In genomic region chr11:114166897-114167323, GRCh38 we compare ENCODE assay signal across 8 cellular contexts.
A peak's percentile ranks its signal among the peaks of the same experiment; 100 is the strongest.
DNase-seq lines count a peak whose midpoint lies in the region; ATAC-seq, FAIRE-seq and TF ChIP-seq lines count a peak whose summit lies in the region.

No MANE protein-coding gene starts in this region.

- H3K4me1 Mint-ChIP-seq in activated CD4-positive, alpha-beta T cell treated with anti-CD3 and anti-CD28 coated beads, Interleukin-2, amount 10 ng/mL, durations not matched to agents 24 days and 14 days = peaks cover 62% of the 10 kb centered on the region

- H3K4me1 ChIP-seq in stomach smooth muscle (ENCODE audit: control insufficient read depth, insufficient read depth, low read length) = peaks cover 91% of the 10 kb centered on the region

- no peaks in the 10 kb centered on the region for H3K9me3 Mint-ChIP-seq in activated CD4-positive, alpha-beta T cell treated with anti-CD3 and anti-CD28 coated beads, Interleukin-2, amount 10 ng/mL, durations not matched to agents 24 days and 14 days

- H3K27me3 ChIP-seq in stomach smooth muscle (ENCODE audit: control insufficient read depth in 1 of 2, insufficient read depth in 2 of 2, low read length in 2 of 2) = no peaks in the 10 kb centered on the region

- in situ Hi-C loops in astrocyte of the cerebellum (cut with HindIII; ENCODE audit: low sequenced_read_pairs) = loop anchor here (5.0 kb wide), 2 partner anchors 35 to 90 kb away; no protein-coding TSS in a partner anchor

- intact Hi-C loops in activated CD4-positive, alpha-beta T cell treated with anti-CD3 and anti-CD28 coated beads, Interleukin-2, amount 10 ng/mL, durations not matched to agents 24 days and 14 days (cut with micrococcal nuclease) = loop anchor here (5.0 to 10.0 kb wide), 2 partner anchors 105 to 292 kb away; partner anchors contain the start of gene USP28

- no peaks in the 10 kb centered on the region for H3K36me3 ChIP-seq in stomach smooth muscle (ENCODE audit: control insufficient read depth in 2 of 2, insufficient read depth in 2 of 2, low read length in 2 of 2)

- peak overlapping the region; percentile 66 to 94 for H3K9ac ChIP-seq in stomach smooth muscle (ENCODE audit: low read length in 2 of 2)

- H3K4me3 Mint-ChIP-seq in activated CD4-positive, alpha-beta T cell treated with anti-CD3 and anti-CD28 coated beads, Interleukin-2, amount 10 ng/mL, durations not matched to agents 24 days and 14 days = peak overlapping the region; percentile 60

- no peak for TF ChIP-seq CTCF in astrocyte of the cerebellum (IDR thresholded peaks at IDR 0.05; ENCODE audit: low read depth, low read length, missing control alignments)

- TF ChIP-seq POLR2A in GM12891 (IDR thresholded peaks at IDR 0.05; ENCODE audit: low read depth, low read length) = no peak

- FAIRE-seq in GM12891 (lab: Jason Lieb, UNC) = no peak

- no peak overlapping the region for H3K4me3 ChIP-seq in astrocyte of the cerebellum (ENCODE audit: low read depth, low read length)
- peak overlapping the region in 1 of 2 donors; percentile 47 for H3K4me3 ChIP-seq in stomach smooth muscle (ENCODE audit: low read length in 2 of 2)

- no peaks in the 10 kb centered on the region for H3K9me3 ChIP-seq in stomach smooth muscle (ENCODE audit: control insufficient read depth in 2 of 2, low read length in 2 of 2)

- no peaks in the 10 kb centered on the region for H3K36me3 Mint-ChIP-seq in activated CD4-positive, alpha-beta T cell treated with anti-CD3 and anti-CD28 coated beads, Interleukin-2, amount 10 ng/mL, durations not matched to agents 24 days and 14 days (ENCODE audit: low read depth)

- peak overlapping the region; percentile 100 for H3K27ac ChIP-seq in stomach smooth muscle (ENCODE audit: low read length)

- no peaks in the 10 kb centered on the region for H3K27me3 Mint-ChIP-seq in activated CD4-positive, alpha-beta T cell treated with anti-CD3 and anti-CD28 coated beads, Interleukin-2, amount 10 ng/mL, durations not matched to agents 24 days and 14 days

- DNase-seq in activated CD4-positive, alpha-beta T cell treated with anti-CD3 and anti-CD28 coated beads, Interleukin-2, amount 10 ng/mL, durations not matched to agents 24 days and 14 days = peak; percentile 70
- DNase-seq in activated CD4-positive, alpha-beta T cell treated with anti-CD3 and anti-CD28 coated beads, Interleukin-2, amount 50 U/mL, for 48 hours = no peak
- peak; percentile 91 to 93 for DNase-seq in NCI-H446 (lab: John Stamatoyannopoulos, UW)
- DNase-seq in astrocyte of the cerebellum (ENCODE audit: low read depth) = peak; percentile 96
- DNase-seq in iris pigment epithelial cell (ENCODE audit: low read depth) = peak; percentile 90
- DNase-seq in GM12891 (ENCODE audit: insufficient read length, low spot score) = no peak

- ATAC-seq in HG03354 (IDR thresholded peaks at IDR 0.05; ENCODE audit: poor library complexity, severe bottlenecking, unreplicated experiment) = no peak

- H3K27ac Mint-ChIP-seq in activated CD4-positive, alpha-beta T cell treated with anti-CD3 and anti-CD28 coated beads, Interleukin-2, amount 10 ng/mL, durations not matched to agents 24 days and 14 days = peak overlapping the region; percentile 82

TF ChIP-seq in GM12891, 5 proteins besides CTCF, POLR2A, EP300 and RAD21:
- no peak for TF ChIP-seq POLR2AphosphoS5 (IDR thresholded peaks at IDR 0.05; ENCODE audit: low read depth, low read length)
- TF ChIP-seq POU2F2 (IDR thresholded peaks at IDR 0.05; ENCODE audit: low read depth, low read length) = no peak
- no peak for TF ChIP-seq TAF1 (IDR thresholded peaks at IDR 0.05; ENCODE audit: low read depth, low read length)
- no peak for TF ChIP-seq PAX5 (IDR thresholded peaks at IDR 0.05; ENCODE audit: insufficient read depth, low read length, severe bottlenecking)
- TF ChIP-seq SPI1 (IDR thresholded peaks at IDR 0.05; ENCODE audit: low read depth, low read length) = no peak

Comparison
In these comparisons a context has a peak if more than half of its experiments do, and no peak if none do; other contexts are left out.
1. DNase-seq: peak in activated CD4-positive, alpha-beta T cell treated with anti-CD3 and anti-CD28 coated beads, Interleukin-2, amount 10 ng/mL, durations not matched to agents 24 days and 14 days (single experiment), NCI-H446 (2 of 2), astrocyte of the cerebellum (single experiment) and iris pigment epithelial cell (single experiment); none in activated CD4-positive, alpha-beta T cell treated with anti-CD3 and anti-CD28 coated beads, Interleukin-2, amount 50 U/mL, for 48 hours (0 of 2) and GM12891 (single experiment).